ENCODE assay signal across 1 cellular context in the genomic region with DNA sequence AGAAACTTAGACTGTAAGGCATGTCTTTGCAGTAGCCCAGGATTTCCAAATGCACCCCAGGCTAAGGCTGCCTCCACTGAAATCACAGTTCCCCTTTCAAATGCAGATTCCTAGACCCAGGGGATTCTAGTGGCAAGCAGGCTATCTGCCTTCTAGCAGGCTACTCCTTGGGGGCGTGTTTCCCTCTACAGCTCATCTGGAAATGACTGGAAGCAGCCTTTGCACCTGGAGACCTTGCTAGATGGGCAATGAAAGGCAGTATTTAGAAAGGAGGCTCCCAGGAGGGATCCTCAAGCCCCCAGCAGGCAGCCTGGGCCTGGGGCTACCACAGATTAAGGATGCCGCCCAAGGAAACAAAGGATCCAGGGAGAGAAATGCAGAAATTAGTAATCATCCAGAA.
A peak's percentile ranks its signal among the peaks of the same experiment; 100 is the strongest.
TF ChIP-seq lines count a peak whose summit lies in the region.

No MANE protein-coding gene starts in this region.

TF ChIP-seq in H1, 55 proteins besides CTCF, POLR2A, EP300 and RAD21:
- 0 out of 4 replicates have a peak, but pooled peaks of 1 of the 2 experiments have one; percentile 23 for TF ChIP-seq SIN3A (conservative IDR thresholded peaks at IDR 0.05 in 1 of 2, IDR thresholded peaks at IDR 0.05 in 1 of 2; ENCODE audit: low read depth in 1 of 2, low read length in 2 of 2)
- peak; percentile 53 for TF ChIP-seq CTBP2 (IDR thresholded peaks at IDR 0.05; ENCODE audit: borderline replicate concordance, insufficient read depth, insufficient read length, low read length)
- no peak for TF ChIP-seq SIRT6 (IDR thresholded peaks at IDR 0.05; ENCODE audit: low read length)
- TF ChIP-seq SP1 (IDR thresholded peaks at IDR 0.05; ENCODE audit: low read depth, low read length), result no peak
- TF ChIP-seq, protein P1, sequence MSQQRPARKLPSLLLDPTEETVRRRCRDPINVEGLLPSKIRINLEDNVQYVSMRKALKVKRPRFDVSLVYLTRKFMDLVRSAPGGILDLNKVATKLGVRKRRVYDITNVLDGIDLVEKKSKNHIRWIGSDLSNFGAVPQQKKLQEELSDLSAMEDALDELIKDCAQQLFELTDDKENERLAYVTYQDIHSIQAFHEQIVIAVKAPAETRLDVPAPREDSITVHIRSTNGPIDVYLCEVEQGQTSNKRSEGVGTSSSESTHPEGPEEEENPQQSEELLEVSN (IDR thresholded peaks at IDR 0.05), result no peak
- peak; percentile 74; the same call in 1 of the 2 replicates for TF ChIP-seq TCF12 (IDR thresholded peaks at IDR 0.05; ENCODE audit: low read depth, low read length)
- no peak for TF ChIP-seq TAF1 (IDR thresholded peaks at IDR 0.05; ENCODE audit: low read depth, low read length)
- peak in 1 of 2 experiments; percentile 33; a peak in 1 of 4 replicates for TF ChIP-seq HDAC2 (IDR thresholded peaks at IDR 0.05; ENCODE audit: borderline replicate concordance in 1 of 2, low read depth in 2 of 2, low read length in 2 of 2)
- no peak for TF ChIP-seq GABPA (IDR thresholded peaks at IDR 0.05; ENCODE audit: borderline replicate concordance, insufficient read depth, low read length)
- TF ChIP-seq, protein P2, sequence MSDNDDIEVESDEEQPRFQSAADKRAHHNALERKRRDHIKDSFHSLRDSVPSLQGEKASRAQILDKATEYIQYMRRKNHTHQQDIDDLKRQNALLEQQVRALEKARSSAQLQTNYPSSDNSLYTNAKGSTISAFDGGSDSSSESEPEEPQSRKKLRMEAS (IDR thresholded peaks at IDR 0.05), result peak; percentile 34; the same call in 1 of the 2 replicates
- TF ChIP-seq, protein P3, sequence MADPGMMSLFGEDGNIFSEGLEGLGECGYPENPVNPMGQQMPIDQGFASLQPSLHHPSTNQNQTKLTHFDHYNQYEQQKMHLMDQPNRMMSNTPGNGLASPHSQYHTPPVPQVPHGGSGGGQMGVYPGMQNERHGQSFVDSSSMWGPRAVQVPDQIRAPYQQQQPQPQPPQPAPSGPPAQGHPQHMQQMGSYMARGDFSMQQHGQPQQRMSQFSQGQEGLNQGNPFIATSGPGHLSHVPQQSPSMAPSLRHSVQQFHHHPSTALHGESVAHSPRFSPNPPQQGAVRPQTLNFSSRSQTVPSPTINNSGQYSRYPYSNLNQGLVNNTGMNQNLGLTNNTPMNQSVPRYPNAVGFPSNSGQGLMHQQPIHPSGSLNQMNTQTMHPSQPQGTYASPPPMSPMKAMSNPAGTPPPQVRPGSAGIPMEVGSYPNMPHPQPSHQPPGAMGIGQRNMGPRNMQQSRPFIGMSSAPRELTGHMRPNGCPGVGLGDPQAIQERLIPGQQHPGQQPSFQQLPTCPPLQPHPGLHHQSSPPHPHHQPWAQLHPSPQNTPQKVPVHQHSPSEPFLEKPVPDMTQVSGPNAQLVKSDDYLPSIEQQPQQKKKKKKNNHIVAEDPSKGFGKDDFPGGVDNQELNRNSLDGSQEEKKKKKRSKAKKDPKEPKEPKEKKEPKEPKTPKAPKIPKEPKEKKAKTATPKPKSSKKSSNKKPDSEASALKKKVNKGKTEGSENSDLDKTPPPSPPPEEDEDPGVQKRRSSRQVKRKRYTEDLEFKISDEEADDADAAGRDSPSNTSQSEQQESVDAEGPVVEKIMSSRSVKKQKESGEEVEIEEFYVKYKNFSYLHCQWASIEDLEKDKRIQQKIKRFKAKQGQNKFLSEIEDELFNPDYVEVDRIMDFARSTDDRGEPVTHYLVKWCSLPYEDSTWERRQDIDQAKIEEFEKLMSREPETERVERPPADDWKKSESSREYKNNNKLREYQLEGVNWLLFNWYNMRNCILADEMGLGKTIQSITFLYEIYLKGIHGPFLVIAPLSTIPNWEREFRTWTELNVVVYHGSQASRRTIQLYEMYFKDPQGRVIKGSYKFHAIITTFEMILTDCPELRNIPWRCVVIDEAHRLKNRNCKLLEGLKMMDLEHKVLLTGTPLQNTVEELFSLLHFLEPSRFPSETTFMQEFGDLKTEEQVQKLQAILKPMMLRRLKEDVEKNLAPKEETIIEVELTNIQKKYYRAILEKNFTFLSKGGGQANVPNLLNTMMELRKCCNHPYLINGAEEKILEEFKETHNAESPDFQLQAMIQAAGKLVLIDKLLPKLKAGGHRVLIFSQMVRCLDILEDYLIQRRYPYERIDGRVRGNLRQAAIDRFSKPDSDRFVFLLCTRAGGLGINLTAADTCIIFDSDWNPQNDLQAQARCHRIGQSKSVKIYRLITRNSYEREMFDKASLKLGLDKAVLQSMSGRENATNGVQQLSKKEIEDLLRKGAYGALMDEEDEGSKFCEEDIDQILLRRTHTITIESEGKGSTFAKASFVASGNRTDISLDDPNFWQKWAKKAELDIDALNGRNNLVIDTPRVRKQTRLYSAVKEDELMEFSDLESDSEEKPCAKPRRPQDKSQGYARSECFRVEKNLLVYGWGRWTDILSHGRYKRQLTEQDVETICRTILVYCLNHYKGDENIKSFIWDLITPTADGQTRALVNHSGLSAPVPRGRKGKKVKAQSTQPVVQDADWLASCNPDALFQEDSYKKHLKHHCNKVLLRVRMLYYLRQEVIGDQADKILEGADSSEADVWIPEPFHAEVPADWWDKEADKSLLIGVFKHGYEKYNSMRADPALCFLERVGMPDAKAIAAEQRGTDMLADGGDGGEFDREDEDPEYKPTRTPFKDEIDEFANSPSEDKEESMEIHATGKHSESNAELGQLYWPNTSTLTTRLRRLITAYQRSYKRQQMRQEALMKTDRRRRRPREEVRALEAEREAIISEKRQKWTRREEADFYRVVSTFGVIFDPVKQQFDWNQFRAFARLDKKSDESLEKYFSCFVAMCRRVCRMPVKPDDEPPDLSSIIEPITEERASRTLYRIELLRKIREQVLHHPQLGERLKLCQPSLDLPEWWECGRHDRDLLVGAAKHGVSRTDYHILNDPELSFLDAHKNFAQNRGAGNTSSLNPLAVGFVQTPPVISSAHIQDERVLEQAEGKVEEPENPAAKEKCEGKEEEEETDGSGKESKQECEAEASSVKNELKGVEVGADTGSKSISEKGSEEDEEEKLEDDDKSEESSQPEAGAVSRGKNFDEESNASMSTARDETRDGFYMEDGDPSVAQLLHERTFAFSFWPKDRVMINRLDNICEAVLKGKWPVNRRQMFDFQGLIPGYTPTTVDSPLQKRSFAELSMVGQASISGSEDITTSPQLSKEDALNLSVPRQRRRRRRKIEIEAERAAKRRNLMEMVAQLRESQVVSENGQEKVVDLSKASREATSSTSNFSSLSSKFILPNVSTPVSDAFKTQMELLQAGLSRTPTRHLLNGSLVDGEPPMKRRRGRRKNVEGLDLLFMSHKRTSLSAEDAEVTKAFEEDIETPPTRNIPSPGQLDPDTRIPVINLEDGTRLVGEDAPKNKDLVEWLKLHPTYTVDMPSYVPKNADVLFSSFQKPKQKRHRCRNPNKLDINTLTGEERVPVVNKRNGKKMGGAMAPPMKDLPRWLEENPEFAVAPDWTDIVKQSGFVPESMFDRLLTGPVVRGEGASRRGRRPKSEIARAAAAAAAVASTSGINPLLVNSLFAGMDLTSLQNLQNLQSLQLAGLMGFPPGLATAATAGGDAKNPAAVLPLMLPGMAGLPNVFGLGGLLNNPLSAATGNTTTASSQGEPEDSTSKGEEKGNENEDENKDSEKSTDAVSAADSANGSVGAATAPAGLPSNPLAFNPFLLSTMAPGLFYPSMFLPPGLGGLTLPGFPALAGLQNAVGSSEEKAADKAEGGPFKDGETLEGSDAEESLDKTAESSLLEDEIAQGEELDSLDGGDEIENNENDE (IDR thresholded peaks at IDR 0.05; ENCODE audit: insufficient replicate concordance, low read length), result no peak
